In the genomic region with DNA sequence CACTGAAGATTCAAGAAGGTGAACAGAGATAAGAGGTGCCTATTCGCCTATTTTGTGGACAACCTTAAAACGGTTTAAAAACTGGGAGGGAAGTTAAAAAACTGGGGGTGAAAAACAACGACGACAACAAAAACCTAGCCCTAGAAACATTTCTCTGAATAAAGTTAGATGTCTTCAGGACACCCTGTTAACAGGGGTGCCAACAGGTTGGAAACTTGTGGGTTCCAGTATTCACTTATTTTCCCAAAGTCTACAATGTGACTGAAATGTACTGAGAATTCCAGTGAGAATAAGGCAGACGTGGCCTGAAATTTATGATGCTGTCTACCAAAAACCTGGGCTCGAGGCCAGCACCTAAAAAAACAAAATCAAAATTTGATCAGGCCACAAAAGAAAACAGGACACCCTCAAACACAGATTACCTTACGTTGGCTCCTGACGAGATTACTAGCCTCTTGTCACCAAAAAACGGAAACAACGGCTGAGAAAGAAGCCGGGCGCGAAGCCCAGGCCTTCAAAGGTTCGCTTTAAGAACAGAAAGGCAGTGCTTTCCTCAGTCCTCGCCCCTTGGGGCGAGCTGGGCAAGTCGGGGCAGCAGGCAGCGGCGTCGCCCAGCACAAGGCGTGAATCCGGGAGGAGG, we compare ENCODE assay signal across 8 cellular contexts. TPM values are rescaled to one million over a fixed set of nuclear protein-coding genes. Genes with fewer than 3 reads are reported as not detected.
DNase-seq lines count a peak whose midpoint lies in the region; ATAC-seq and TF ChIP-seq lines count a peak whose summit lies in the region.

No MANE protein-coding gene starts in this region.

- H3K27ac Mint-ChIP-seq in naive thymus-derived CD4-positive, alpha-beta T cell: peak overlapping the region; percentile 98 to 100 (median 99)

- CTCF ChIA-PET in naive thymus-derived CD4-positive, alpha-beta T cell (lab: Charles Lee): no interaction called here

- H3K27me3 Mint-ChIP-seq in naive thymus-derived CD4-positive, alpha-beta T cell: peaks cover 0 to 11% (median 0%) of the 10 kb centered on the region in 5 donors

- H3K27ac ChIP-seq in duodenal mucosa (ENCODE audit: low read depth, low read length): peak overlapping the region; percentile 98
- H3K27ac ChIP-seq in naive thymus-derived CD4-positive, alpha-beta T cell (ENCODE audit: low read depth, low read length): peak overlapping the region; percentile 95

- H3K9me3 ChIP-seq in duodenal mucosa (ENCODE audit: control insufficient read depth in 1 of 2, low read length in 2 of 2): no peaks in the 10 kb centered on the region
- H3K9me3 ChIP-seq in naive thymus-derived CD4-positive, alpha-beta T cell (ENCODE audit: control insufficient read depth in 2 of 3, low read length in 3 of 3): no peaks in the 10 kb centered on the region

- peaks cover 0 to 12% (median 4%) of the 10 kb centered on the region in 5 donors for H3K36me3 Mint-ChIP-seq in naive thymus-derived CD4-positive, alpha-beta T cell

- DNase-seq in LNCaP clone FGC (ENCODE audit: low read depth) (no peak), COLO668 (lab: John Stamatoyannopoulos, UW; ENCODE audit: unreplicated experiment) (no peak), G401 (ENCODE audit: low spot score) (no peak)
- no peak for DNase-seq in naive thymus-derived CD4-positive, alpha-beta T cell
- no peak for DNase-seq in activated CD4-positive, alpha-beta T cell treated with anti-CD3 and anti-CD28 coated beads for 1 hour

- H3K4me3 ChIP-seq in LNCaP clone FGC (ENCODE audit: low read depth, low read length): peak overlapping the region; percentile 88
- H3K4me3 ChIP-seq in duodenal mucosa (ENCODE audit: low read depth in 1 of 2, low read length in 2 of 2): peak overlapping the region; percentile 93 to 95
- H3K4me3 ChIP-seq in naive thymus-derived CD4-positive, alpha-beta T cell (ENCODE audit: low read length): peak overlapping the region; percentile 93

- peaks cover 21 to 57% (median 43%) of the 10 kb centered on the region in 7 donors for H3K4me1 Mint-ChIP-seq in naive thymus-derived CD4-positive, alpha-beta T cell

- H3K27me3 ChIP-seq in duodenal mucosa (ENCODE audit: control insufficient read depth in 1 of 2, insufficient read depth in 2 of 2, low read length in 2 of 2): no peaks in the 10 kb centered on the region
- H3K27me3 ChIP-seq in naive thymus-derived CD4-positive, alpha-beta T cell (ENCODE audit: control insufficient read depth in 2 of 2, insufficient read depth in 2 of 2, low read length in 2 of 2): no peaks in the 10 kb centered on the region

- POLR2A ChIA-PET in naive thymus-derived CD4-positive, alpha-beta T cell (lab: Charles Lee): interaction anchor here (0.7 to 2.2 kb wide), 15 partner anchors 9 to 553 kb away, joined by 3 to 32 read pairs (median 4); partner anchors contain the start of genes DDIAS, FAM181B, PCF11 and PRCP

- no peaks in the 10 kb centered on the region for H3K36me3 ChIP-seq in duodenal mucosa (ENCODE audit: control insufficient read depth in 1 of 2, insufficient read depth in 2 of 2, low read length in 2 of 2)
- H3K36me3 ChIP-seq in naive thymus-derived CD4-positive, alpha-beta T cell (ENCODE audit: control insufficient read depth in 2 of 3, insufficient read depth in 3 of 3, low read length in 3 of 3): peaks cover 0 to 7% (median 0%) of the 10 kb centered on the region in 3 experiments

- in situ Hi-C loops in G401 (cut with HindIII; ENCODE audit: low sequenced_read_pairs): no loop called here

- peak overlapping the region; percentile 92 to 100 (median 98) for H3K4me3 Mint-ChIP-seq in naive thymus-derived CD4-positive, alpha-beta T cell

- peaks cover 0 to 4% (median 0%) of the 10 kb centered on the region in 11 donors for H3K9me3 Mint-ChIP-seq in naive thymus-derived CD4-positive, alpha-beta T cell

- TF ChIP-seq CTCF in LNCaP clone FGC (IDR thresholded peaks at IDR 0.05; ENCODE audit: control insufficient read depth, extremely low read depth, insufficient read depth): no peak

- peaks cover 14 to 36% of the 10 kb centered on the region in 2 donors for H3K4me1 ChIP-seq in duodenal mucosa (ENCODE audit: control insufficient read depth in 1 of 2, insufficient read depth in 2 of 2, low read length in 2 of 2)
- H3K4me1 ChIP-seq in naive thymus-derived CD4-positive, alpha-beta T cell (ENCODE audit: control insufficient read depth in 2 of 2, insufficient read depth in 2 of 2, low read length in 2 of 2): peaks cover 14 to 23% of the 10 kb centered on the region in 2 donors

- H3K9ac ChIP-seq in duodenal mucosa (ENCODE audit: low read depth in 1 of 2, low read length in 2 of 2): peak overlapping the region; percentile 93 to 97

- intact Hi-C loops in naive thymus-derived CD4-positive, alpha-beta T cell (cut with micrococcal nuclease): loop anchor here in 1 of 2 donors (10.0 kb wide), 1 partner anchor 1410 kb away; no protein-coding TSS in a partner anchor

- ATAC-seq in GM18498 (IDR thresholded peaks at IDR 0.05; ENCODE audit: unreplicated experiment): peak; percentile 50
- ATAC-seq in GM21825 (IDR thresholded peaks at IDR 0.05; ENCODE audit: unreplicated experiment): peak; percentile 48
- peak; percentile 38 for ATAC-seq in naive thymus-derived CD4-positive, alpha-beta T cell

RNA-seq across cellular contexts. Expression of gene CCDC90B, which starts 0.9 kb away (rescaled TPM):
- total RNA-seq in naive thymus-derived CD4-positive, alpha-beta T cell: 10 to 100 TPM; 19.1 to 40.8 (median 27.8) TPM
- 10 to 100 TPM; 50.1 to 60.2 TPM for polyA plus RNA-seq in naive thymus-derived CD4-positive, alpha-beta T cell
- total RNA-seq in G401 (2014; rRNA removed; shearing (Covaris generic)): 35.1 and 54.9 TPM in 2 replicates
